Comparison of ENCODE assay signal across 1 cellular context in the genomic region with DNA sequence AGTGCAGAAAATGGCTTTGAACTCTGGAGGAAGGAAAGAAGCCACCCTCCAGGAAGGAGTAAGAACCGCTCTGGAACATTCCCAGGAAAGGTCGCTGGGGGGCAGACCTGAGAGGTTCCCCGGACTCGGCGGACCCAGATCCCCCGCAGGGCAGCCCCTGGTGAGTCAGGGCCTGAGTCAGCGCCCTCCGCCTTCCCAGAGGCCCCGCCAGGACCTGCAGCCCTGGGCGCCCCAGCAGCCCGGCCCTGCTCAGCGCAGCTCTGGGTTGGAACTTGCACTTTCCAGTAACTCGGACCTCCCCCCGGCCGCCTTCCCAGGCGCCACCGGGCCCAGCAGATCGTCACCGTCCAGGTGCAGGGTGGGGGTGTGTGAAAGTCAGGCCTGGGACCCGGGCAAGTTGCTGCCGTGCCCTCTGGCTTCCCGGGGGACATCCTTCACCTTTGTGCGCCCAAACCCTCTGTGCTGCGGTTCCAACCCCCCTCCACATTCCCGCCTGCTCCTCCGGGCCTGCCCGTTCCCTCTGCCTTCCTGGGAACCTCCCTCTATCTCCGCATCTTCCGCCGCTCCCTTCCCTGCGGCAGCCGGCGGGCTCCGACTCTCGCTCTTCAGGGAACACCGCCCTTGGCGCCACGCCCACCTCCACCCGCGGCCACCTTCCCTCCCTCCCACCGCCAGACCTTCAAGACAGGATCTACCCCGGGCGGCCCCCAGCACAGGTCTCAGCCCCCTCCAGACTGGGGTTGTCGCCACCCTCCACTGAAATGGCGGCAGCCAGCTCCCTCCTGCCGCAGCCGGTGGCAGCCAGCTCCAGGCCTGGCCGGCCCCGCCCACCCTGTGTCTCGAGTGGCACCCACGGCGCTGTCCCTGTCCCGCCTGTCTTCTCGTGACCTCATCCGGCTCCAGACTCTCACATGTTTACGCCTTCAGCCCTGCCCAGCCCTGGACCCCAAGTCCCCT.
A peak's percentile ranks its signal among the peaks of the same experiment; 100 is the strongest.
TF ChIP-seq lines count a peak whose summit lies in the region.

No MANE protein-coding gene starts in this region.

TF ChIP-seq in WTC11, 78 proteins besides CTCF, POLR2A, EP300 and RAD21 (continued from another document):
- TF ChIP-seq, protein P1, sequence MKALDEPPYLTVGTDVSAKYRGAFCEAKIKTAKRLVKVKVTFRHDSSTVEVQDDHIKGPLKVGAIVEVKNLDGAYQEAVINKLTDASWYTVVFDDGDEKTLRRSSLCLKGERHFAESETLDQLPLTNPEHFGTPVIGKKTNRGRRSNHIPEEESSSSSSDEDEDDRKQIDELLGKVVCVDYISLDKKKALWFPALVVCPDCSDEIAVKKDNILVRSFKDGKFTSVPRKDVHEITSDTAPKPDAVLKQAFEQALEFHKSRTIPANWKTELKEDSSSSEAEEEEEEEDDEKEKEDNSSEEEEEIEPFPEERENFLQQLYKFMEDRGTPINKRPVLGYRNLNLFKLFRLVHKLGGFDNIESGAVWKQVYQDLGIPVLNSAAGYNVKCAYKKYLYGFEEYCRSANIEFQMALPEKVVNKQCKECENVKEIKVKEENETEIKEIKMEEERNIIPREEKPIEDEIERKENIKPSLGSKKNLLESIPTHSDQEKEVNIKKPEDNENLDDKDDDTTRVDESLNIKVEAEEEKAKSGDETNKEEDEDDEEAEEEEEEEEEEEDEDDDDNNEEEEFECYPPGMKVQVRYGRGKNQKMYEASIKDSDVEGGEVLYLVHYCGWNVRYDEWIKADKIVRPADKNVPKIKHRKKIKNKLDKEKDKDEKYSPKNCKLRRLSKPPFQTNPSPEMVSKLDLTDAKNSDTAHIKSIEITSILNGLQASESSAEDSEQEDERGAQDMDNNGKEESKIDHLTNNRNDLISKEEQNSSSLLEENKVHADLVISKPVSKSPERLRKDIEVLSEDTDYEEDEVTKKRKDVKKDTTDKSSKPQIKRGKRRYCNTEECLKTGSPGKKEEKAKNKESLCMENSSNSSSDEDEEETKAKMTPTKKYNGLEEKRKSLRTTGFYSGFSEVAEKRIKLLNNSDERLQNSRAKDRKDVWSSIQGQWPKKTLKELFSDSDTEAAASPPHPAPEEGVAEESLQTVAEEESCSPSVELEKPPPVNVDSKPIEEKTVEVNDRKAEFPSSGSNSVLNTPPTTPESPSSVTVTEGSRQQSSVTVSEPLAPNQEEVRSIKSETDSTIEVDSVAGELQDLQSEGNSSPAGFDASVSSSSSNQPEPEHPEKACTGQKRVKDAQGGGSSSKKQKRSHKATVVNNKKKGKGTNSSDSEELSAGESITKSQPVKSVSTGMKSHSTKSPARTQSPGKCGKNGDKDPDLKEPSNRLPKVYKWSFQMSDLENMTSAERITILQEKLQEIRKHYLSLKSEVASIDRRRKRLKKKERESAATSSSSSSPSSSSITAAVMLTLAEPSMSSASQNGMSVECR (CRISPR knock-in tag; IDR thresholded peaks at IDR 0.05; ENCODE audit: borderline replicate concordance) = peak; percentile 23; the same call in 1 of the 2 replicates
- TF ChIP-seq, protein P2, sequence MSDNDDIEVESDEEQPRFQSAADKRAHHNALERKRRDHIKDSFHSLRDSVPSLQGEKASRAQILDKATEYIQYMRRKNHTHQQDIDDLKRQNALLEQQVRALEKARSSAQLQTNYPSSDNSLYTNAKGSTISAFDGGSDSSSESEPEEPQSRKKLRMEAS (CRISPR knock-in tag; IDR thresholded peaks at IDR 0.05) = peak; percentile 41; the same call in 1 of the 2 replicates
- TF ChIP-seq SP1 (CRISPR knock-in tag; conservative IDR thresholded peaks at IDR 0.05) (peak; percentile 53), RELA (CRISPR knock-in tag; IDR thresholded peaks at IDR 0.05; ENCODE audit: borderline replicate concordance) (0 out of 2 replicates have a peak, but pooled peaks have one; percentile 16)
- TF ChIP-seq, protein P3, sequence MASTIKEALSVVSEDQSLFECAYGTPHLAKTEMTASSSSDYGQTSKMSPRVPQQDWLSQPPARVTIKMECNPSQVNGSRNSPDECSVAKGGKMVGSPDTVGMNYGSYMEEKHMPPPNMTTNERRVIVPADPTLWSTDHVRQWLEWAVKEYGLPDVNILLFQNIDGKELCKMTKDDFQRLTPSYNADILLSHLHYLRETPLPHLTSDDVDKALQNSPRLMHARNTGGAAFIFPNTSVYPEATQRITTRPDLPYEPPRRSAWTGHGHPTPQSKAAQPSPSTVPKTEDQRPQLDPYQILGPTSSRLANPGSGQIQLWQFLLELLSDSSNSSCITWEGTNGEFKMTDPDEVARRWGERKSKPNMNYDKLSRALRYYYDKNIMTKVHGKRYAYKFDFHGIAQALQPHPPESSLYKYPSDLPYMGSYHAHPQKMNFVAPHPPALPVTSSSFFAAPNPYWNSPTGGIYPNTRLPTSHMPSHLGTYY (CRISPR knock-in tag; IDR thresholded peaks at IDR 0.05) = 0 out of 2 replicates have a peak, but pooled peaks have one; percentile 36
